In genomic region chr1:220786337-220787068, GRCh38 we compare ENCODE assay signal across 1 cellular context.
A peak's percentile ranks its signal among the peaks of the same experiment; 100 is the strongest.
TF ChIP-seq lines count a peak whose summit lies in the region.

MTARC1 (plus strand) TSS chr1:220786913; CDS start chr1:220786945, 32 bp downstream.

TF ChIP-seq in HepG2, 621 proteins besides CTCF, POLR2A, EP300 and RAD21 (continued from another document and continues in another):
- TF ChIP-seq ZNF770 (CRISPR knock-in tag; IDR thresholded peaks at IDR 0.05), result no peak
- peak; percentile 22; the same call in 1 of the 2 replicates for TF ChIP-seq ZNF124 (CRISPR knock-in tag; IDR thresholded peaks at IDR 0.05)
- peak; percentile 82; the same call in 1 of the 2 replicates for TF ChIP-seq ZNF619 (CRISPR knock-in tag; IDR thresholded peaks at IDR 0.05)
- no peak; the same call in 1 of the 2 replicates for TF ChIP-seq GMEB1 (CRISPR knock-in tag; IDR thresholded peaks at IDR 0.05; ENCODE audit: borderline replicate concordance)
- TF ChIP-seq NCOR1 (IDR thresholded peaks at IDR 0.05; ENCODE audit: borderline replicate concordance, low read length), result peak; percentile 36; the same call in 1 of the 2 replicates
- TF ChIP-seq ATF1 (CRISPR knock-in tag; IDR thresholded peaks at IDR 0.05), result no peak
- TF ChIP-seq ZNF317 (CRISPR knock-in tag; IDR thresholded peaks at IDR 0.05), result no peak
- TF ChIP-seq ZNF75D (CRISPR knock-in tag; IDR thresholded peaks at IDR 0.05; ENCODE audit: borderline replicate concordance), result no peak
- no peak for TF ChIP-seq ZNF652 (CRISPR knock-in tag; IDR thresholded peaks at IDR 0.05; ENCODE audit: borderline replicate concordance, low read depth)
- TF ChIP-seq IRF1 (CRISPR knock-in tag; IDR thresholded peaks at IDR 0.05; ENCODE audit: low read depth), result no peak
- TF ChIP-seq LCORL (IDR thresholded peaks at IDR 0.05), result no peak
- TF ChIP-seq LCORL (CRISPR knock-in tag; IDR thresholded peaks at IDR 0.05), result peak; percentile 75
- TF ChIP-seq ZNF597 (CRISPR knock-in tag; IDR thresholded peaks at IDR 0.05), result no peak
- peak; percentile 63; the same call in 1 of the 3 replicates for TF ChIP-seq MXI1 (IDR thresholded peaks at IDR 0.05; ENCODE audit: borderline replicate concordance, low read depth, low read length)
- TF ChIP-seq CCAR2 (optimal IDR thresholded peaks at IDR 0.05; ENCODE audit: low read depth, low read length), result no peak
- TF ChIP-seq ZMAT3 (CRISPR knock-in tag; conservative IDR thresholded peaks at IDR 0.05), result no peak
- TF ChIP-seq KLF15 (CRISPR knock-in tag; IDR thresholded peaks at IDR 0.05; ENCODE audit: borderline replicate concordance), result peak; percentile 52; the same call in 1 of the 2 replicates
- no peak for TF ChIP-seq ZNF256 (CRISPR knock-in tag; conservative IDR thresholded peaks at IDR 0.05)
- TF ChIP-seq ZNF33B (CRISPR knock-in tag; IDR thresholded peaks at IDR 0.05), result no peak
- TF ChIP-seq SCMH1 (CRISPR knock-in tag; IDR thresholded peaks at IDR 0.05; ENCODE audit: borderline replicate concordance), result no peak
- no peak for TF ChIP-seq ZNF781 (CRISPR knock-in tag; IDR thresholded peaks at IDR 0.05; ENCODE audit: borderline replicate concordance, not compliant biosample characterization)
- TF ChIP-seq NR1H2 (CRISPR knock-in tag; IDR thresholded peaks at IDR 0.05; ENCODE audit: borderline replicate concordance, low read depth), result no peak
- peak; percentile 43 for TF ChIP-seq MED1 (CRISPR knock-in tag; IDR thresholded peaks at IDR 0.05)
- TF ChIP-seq RBM22 (optimal IDR thresholded peaks at IDR 0.05; ENCODE audit: low read length), result peak; percentile 20
- peak; percentile 33; the same call in 1 of the 2 replicates for TF ChIP-seq ZNF446 (CRISPR knock-in tag; IDR thresholded peaks at IDR 0.05)
- peak; percentile 60; the same call in 1 of the 2 replicates for TF ChIP-seq ZNF510 (CRISPR knock-in tag; IDR thresholded peaks at IDR 0.05; ENCODE audit: low read depth)
- TF ChIP-seq BCLAF1 (IDR thresholded peaks at IDR 0.05), result no peak
- no peak for TF ChIP-seq CSRNP2 (CRISPR knock-in tag; conservative IDR thresholded peaks at IDR 0.05; ENCODE audit: low read depth)
- no peak for TF ChIP-seq SUZ12 (IDR thresholded peaks at IDR 0.05; ENCODE audit: low read depth, low read length)
- TF ChIP-seq ZNF275 (CRISPR knock-in tag; IDR thresholded peaks at IDR 0.05; ENCODE audit: borderline replicate concordance), result no peak
- no peak for TF ChIP-seq CHCHD3 (CRISPR knock-in tag; IDR thresholded peaks at IDR 0.05)
- no peak for TF ChIP-seq MED13 (CRISPR knock-in tag; IDR thresholded peaks at IDR 0.05)
- TF ChIP-seq HES4 (CRISPR knock-in tag; IDR thresholded peaks at IDR 0.05; ENCODE audit: borderline replicate concordance), result no peak; the same call in 1 of the 2 replicates
- 0 out of 2 replicates have a peak, but pooled peaks have one; percentile 35 for TF ChIP-seq SIN3A (IDR thresholded peaks at IDR 0.05; ENCODE audit: borderline replicate concordance, low read depth, low read length)
- no peak for TF ChIP-seq PLSCR1 (CRISPR knock-in tag; IDR thresholded peaks at IDR 0.05; ENCODE audit: borderline replicate concordance)
- TF ChIP-seq NFE2L2 (IDR thresholded peaks at IDR 0.05; ENCODE audit: low read length), result no peak
- TF ChIP-seq SOX6 (IDR thresholded peaks at IDR 0.05), result no peak
- peak; percentile 38 for TF ChIP-seq SOX6 (CRISPR knock-in tag; IDR thresholded peaks at IDR 0.05)
- TF ChIP-seq ZNF296 (CRISPR knock-in tag; conservative IDR thresholded peaks at IDR 0.05), result no peak
- TF ChIP-seq IKZF1 (IDR thresholded peaks at IDR 0.05), result no peak
- 0 out of 2 replicates have a peak, but pooled peaks have one; percentile 33 for TF ChIP-seq GATAD2A (CRISPR knock-in tag; IDR thresholded peaks at IDR 0.05)
- peak; percentile 19; the same call in 1 of the 2 replicates for TF ChIP-seq TFDP2 (CRISPR knock-in tag; IDR thresholded peaks at IDR 0.05)
- TF ChIP-seq ZNF878 (CRISPR knock-in tag; IDR thresholded peaks at IDR 0.05), result peak; percentile 89
- TF ChIP-seq SNAPC2 (CRISPR knock-in tag; IDR thresholded peaks at IDR 0.05), result no peak
- no peak; the same call in 1 of the 2 replicates for TF ChIP-seq ZSCAN5A (CRISPR knock-in tag; IDR thresholded peaks at IDR 0.05; ENCODE audit: borderline replicate concordance)
- TF ChIP-seq NR0B2 (CRISPR knock-in tag; IDR thresholded peaks at IDR 0.05), result no peak; the same call in 1 of the 2 replicates
- TF ChIP-seq IRF2 (CRISPR knock-in tag; IDR thresholded peaks at IDR 0.05), result 0 out of 2 replicates have a peak, but pooled peaks have one; percentile 55
- peak; percentile 46; the same call in 1 of the 2 replicates for TF ChIP-seq SKIL (CRISPR knock-in tag; IDR thresholded peaks at IDR 0.05; ENCODE audit: borderline replicate concordance)
